ENCODE assay signal across 34 cellular contexts in the genomic region with DNA sequence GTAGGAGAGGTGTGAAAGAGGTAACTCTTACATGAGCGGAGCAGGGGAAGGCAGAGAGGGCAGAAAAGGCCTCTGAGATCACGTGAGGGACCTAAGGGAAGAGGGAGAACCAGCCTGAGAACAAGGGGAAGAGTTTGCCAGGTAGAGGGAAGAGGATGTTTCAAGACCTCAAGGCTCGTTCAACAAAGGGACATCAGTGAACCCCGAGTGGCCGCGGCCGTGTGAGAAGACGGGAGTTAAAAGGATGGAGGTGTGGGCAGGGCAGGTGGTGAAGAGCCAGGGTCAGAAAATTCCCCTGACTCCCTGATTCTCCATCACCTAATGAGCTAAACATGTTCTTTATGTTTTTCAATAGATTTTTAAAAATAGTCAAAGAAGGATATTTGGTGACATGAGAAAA. TPM values are rescaled to one million over a fixed set of nuclear protein-coding genes. Genes with fewer than 3 reads are reported as not detected.
DNase-seq lines count a peak whose midpoint lies in the region; FAIRE-seq and TF ChIP-seq lines count a peak whose summit lies in the region.
"Had no signal": no experiment of that assay in that cellular context is flagged by ENCODE, and none has a peak within 500 bp of the region (broad histone marks: within the 10 kb centered on the region; RNA-seq: fewer than 3 reads in every experiment).

No MANE protein-coding gene starts in this region.

- no peaks in the 10 kb centered on the region for H3K4me1 Mint-ChIP-seq in T-helper 2 cell treated with Interferon-gamma antibody and Interleukin-4, amounts not matched to agents 5 μg/mL and 100 μg/mL, for 36 hours (ENCODE audit: low read depth)
- no peaks in the 10 kb centered on the region for H3K4me1 Mint-ChIP-seq in activated CD4-positive, alpha-beta T cell treated with anti-CD3 and anti-CD28 coated beads, Interleukin-2, amount 10 ng/mL, durations not matched to agents 7 days and 5 days
- H3K4me1 Mint-ChIP-seq: B cell; CD14-positive monocyte; CD4-positive, alpha-beta memory T cell; CD4-positive, CD25-positive, alpha-beta regulatory T cell; CD8-positive, alpha-beta memory T cell had no signal

- intact Hi-C loops in kidney (cut with DNase I), result no loop called here

- no peak overlapping the region for H3K4me3 ChIP-seq in kidney (ENCODE audit: low read length in 2 of 2)
- H3K4me3 ChIP-seq: A549; BLaER1; BLaER1 treated with 17β-estradiol and CSF1 and Interleukin-3, amounts not matched to agents 10 nM and 100 nM had no signal

- no peak for TF ChIP-seq POLR2A in erythroblast (IDR thresholded peaks at IDR 0.05; ENCODE audit: low read length)

- POLR2A ChIA-PET in activated CD4-positive, alpha-beta T cell treated with anti-CD3 and anti-CD28 coated beads, Interleukin-2, amount 10 ng/mL, durations not matched to agents 7 days and 5 days (lab: Charles Lee), result no interaction called here

- no peak for FAIRE-seq in kidney (lab: Jason Lieb, UNC)
- FAIRE-seq: A204.1, A549 had no signal

- H3K9me3 ChIP-seq in kidney (ENCODE audit: control insufficient read depth in 1 of 2, low read length in 2 of 2), result no peaks in the 10 kb centered on the region
- H3K9me3 ChIP-seq: A549; BE2C; BLaER1; BLaER1 treated with 17β-estradiol and CSF1 and Interleukin-3, amounts not matched to agents 10 nM and 100 nM; Caco-2 had no signal

- no peaks in the 10 kb centered on the region for H3K9me3 Mint-ChIP-seq in T-helper 2 cell treated with Interferon-gamma antibody and Interleukin-4, amounts not matched to agents 5 μg/mL and 100 μg/mL, for 36 hours
- H3K9me3 Mint-ChIP-seq in activated CD4-positive, alpha-beta T cell treated with anti-CD3 and anti-CD28 coated beads, Interleukin-2, amount 10 ng/mL, durations not matched to agents 7 days and 5 days, result no peaks in the 10 kb centered on the region
- H3K9me3 Mint-ChIP-seq: CD8-positive, alpha-beta T cell had no signal

- no peak for TF ChIP-seq CTCF in kidney (IDR thresholded peaks at IDR 0.05; ENCODE audit: borderline replicate concordance, extremely low read depth, insufficient read depth)

- CTCF ChIA-PET in activated CD4-positive, alpha-beta T cell treated with anti-CD3 and anti-CD28 coated beads, Interleukin-2, amount 10 ng/mL, durations not matched to agents 7 days and 5 days (lab: Charles Lee), result no interaction called here

- H3K27ac Mint-ChIP-seq in T-helper 2 cell treated with Interferon-gamma antibody and Interleukin-4, amounts not matched to agents 5 μg/mL and 100 μg/mL, for 36 hours, result peak overlapping the region; percentile 9
- H3K27ac Mint-ChIP-seq in activated CD4-positive, alpha-beta T cell treated with anti-CD3 and anti-CD28 coated beads, Interleukin-2, amount 10 ng/mL, durations not matched to agents 7 days and 5 days, result peak overlapping the region; percentile 39
- H3K27ac Mint-ChIP-seq: B cell; CD14-positive monocyte; CD4-positive, alpha-beta T cell; CD4-positive, CD25-positive, alpha-beta regulatory T cell; CD8-positive, alpha-beta memory T cell; CD8-positive, alpha-beta T cell had no signal

- H3K27me3 Mint-ChIP-seq in T-helper 2 cell treated with Interferon-gamma antibody and Interleukin-4, amounts not matched to agents 5 μg/mL and 100 μg/mL, for 36 hours (ENCODE audit: low read depth), result no peaks in the 10 kb centered on the region
- no peaks in the 10 kb centered on the region for H3K27me3 Mint-ChIP-seq in activated CD4-positive, alpha-beta T cell treated with anti-CD3 and anti-CD28 coated beads, Interleukin-2, amount 10 ng/mL, durations not matched to agents 7 days and 5 days
- H3K27me3 Mint-ChIP-seq: B cell; CD4-positive, alpha-beta memory T cell; CD4-positive, alpha-beta T cell; CD4-positive, CD25-positive, alpha-beta regulatory T cell; CD8-positive, alpha-beta memory T cell had no signal

- H3K36me3 ChIP-seq in kidney (ENCODE audit: control insufficient read depth in 1 of 2, insufficient read depth in 2 of 2, low read length in 2 of 2), result no peaks in the 10 kb centered on the region
- H3K36me3 ChIP-seq: BE2C; BLaER1; BLaER1 treated with 17β-estradiol and CSF1 and Interleukin-3, amounts not matched to agents 10 nM and 100 nM had no signal

- H3K4me3 Mint-ChIP-seq in T-helper 2 cell treated with Interferon-gamma antibody and Interleukin-4, amounts not matched to agents 5 μg/mL and 100 μg/mL, for 36 hours, result no peak overlapping the region
- H3K4me3 Mint-ChIP-seq in activated CD4-positive, alpha-beta T cell treated with anti-CD3 and anti-CD28 coated beads, Interleukin-2, amount 10 ng/mL, durations not matched to agents 7 days and 5 days, result no peak overlapping the region
- H3K4me3 Mint-ChIP-seq: B cell; CD4-positive, alpha-beta memory T cell; CD4-positive, alpha-beta T cell; CD4-positive, CD25-positive, alpha-beta regulatory T cell; CD8-positive, alpha-beta memory T cell; CD8-positive, alpha-beta T cell had no signal

- no peak for DNase-seq in T-helper 2 cell treated with Interferon-gamma antibody and Interleukin-4, amounts not matched to agents 5 μg/mL and 100 μg/mL, for 36 hours (ENCODE audit: low spot score)
- DNase-seq in T-helper 2 cell (no peak), kidney (peak; percentile 51), erythroblast (lab: John Stamatoyannopoulos, UW) (no peak)
- DNase-seq in activated CD4-positive, alpha-beta T cell treated with anti-CD3 and anti-CD28 coated beads, Interleukin-2, amount 10 ng/mL, durations not matched to agents 7 days and 5 days, result no peak
- DNase-seq in activated CD4-positive, alpha-beta T cell treated with anti-CD3 and anti-CD28 coated beads, Interleukin-2, amount 50 U/mL, for 48 hours, result no peak
- DNase-seq: 8988T; ACHN; AML-193; BE2C; C1 segment of cervical spinal cord; Caco-2; Calu3; CD4-positive, alpha-beta memory T cell; CD4-positive, alpha-beta T cell; CD4-positive, CD25-positive, alpha-beta regulatory T cell; CD8-positive, alpha-beta memory T cell; CD8-positive, alpha-beta T cell; COR-L47; DMS 273 treated with DMSO at 0.1 percent for 48 hours; DMS153; DMS53; DMS79; DMS79 treated with DMSO at 0.1 percent for 48 hours; DND-41; EL had no signal

- no peak overlapping the region for H3K27ac ChIP-seq in kidney (ENCODE audit: low read depth in 2 of 2, low read length in 2 of 2)
- H3K27ac ChIP-seq: 22Rv1; A549; BLaER1; BLaER1 treated with 17β-estradiol and CSF1 and Interleukin-3, amounts not matched to agents 10 nM and 100 nM; C4-2B had no signal

- H3K9ac ChIP-seq in kidney (ENCODE audit: low read length in 2 of 2), result no peak overlapping the region
- H3K9ac ChIP-seq: BLaER1; BLaER1 treated with 17β-estradiol and CSF1 and Interleukin-3, amounts not matched to agents 10 nM and 100 nM had no signal

- H3K36me3 Mint-ChIP-seq in T-helper 2 cell treated with Interferon-gamma antibody and Interleukin-4, amounts not matched to agents 5 μg/mL and 100 μg/mL, for 36 hours (ENCODE audit: low read depth), result no peaks in the 10 kb centered on the region
- H3K36me3 Mint-ChIP-seq in activated CD4-positive, alpha-beta T cell treated with anti-CD3 and anti-CD28 coated beads, Interleukin-2, amount 10 ng/mL, durations not matched to agents 7 days and 5 days (ENCODE audit: low read depth), result no peaks in the 10 kb centered on the region
- H3K36me3 Mint-ChIP-seq: CD14-positive monocyte; CD4-positive, alpha-beta memory T cell; CD4-positive, CD25-positive, alpha-beta regulatory T cell; CD8-positive, alpha-beta memory T cell; CD8-positive, alpha-beta T cell had no signal

- H3K4me1 ChIP-seq in kidney (ENCODE audit: control insufficient read depth in 1 of 2, insufficient read depth in 1 of 2, low read depth in 1 of 2, low read length in 2 of 2), result no peaks in the 10 kb centered on the region
- H3K4me1 ChIP-seq: A549; BE2C; BLaER1; BLaER1 treated with 17β-estradiol and CSF1 and Interleukin-3, amounts not matched to agents 10 nM and 100 nM; Caco-2 had no signal

RNA-seq across cellular contexts. Expression of gene NETO1, which starts 44.4 kb away (rescaled TPM):
- total RNA-seq in activated CD4-positive, alpha-beta T cell treated with anti-CD3 and anti-CD28 coated beads, Interleukin-2, amount 10 ng/mL, durations not matched to agents 7 days and 5 days, result not detected
- total RNA-seq in kidney, result 1.6 TPM
- not detected for polyA plus RNA-seq in kidney (ENCODE audit: insufficient read depth, low read depth, low replicate concordance)
- total RNA-seq: Caco-2; Calu3; CD4-positive, alpha-beta memory T cell; CD4-positive, alpha-beta T cell; CD4-positive, CD25-positive, alpha-beta regulatory T cell; CD8-positive, alpha-beta memory T cell; CD8-positive, alpha-beta T cell had no signal
- polyA plus RNA-seq: CD14-positive monocyte; CD4-positive, alpha-beta memory T cell; CD4-positive, CD25-positive, alpha-beta regulatory T cell; CD8-positive, alpha-beta memory T cell had no signal
